Comparison of ENCODE assay signal across 1 cellular context in genomic region chr14:96512602-96513397, GRCh38.
TF ChIP-seq lines count a peak whose summit lies in the region.

No MANE protein-coding gene starts in this region.

TF ChIP-seq in HepG2, 621 proteins besides CTCF, POLR2A, EP300 and RAD21 (continued from another document):
- no peak for TF ChIP-seq CREB3 (CRISPR knock-in tag; IDR thresholded peaks at IDR 0.05)
- no peak for TF ChIP-seq SP2 (CRISPR knock-in tag; IDR thresholded peaks at IDR 0.05)
- peak; percentile 98 for TF ChIP-seq RELA (CRISPR knock-in tag; IDR thresholded peaks at IDR 0.05)
- TF ChIP-seq AHDC1 (CRISPR knock-in tag; IDR thresholded peaks at IDR 0.05; ENCODE audit: borderline replicate concordance): 0 out of 2 replicates have a peak, but pooled peaks have one; percentile 31
- no peak for TF ChIP-seq MTA3 (CRISPR knock-in tag; IDR thresholded peaks at IDR 0.05)
- TF ChIP-seq ZNF512B (CRISPR knock-in tag; IDR thresholded peaks at IDR 0.05; ENCODE audit: borderline replicate concordance): no peak
